ENCODE assay signal across 19 cellular contexts in the genomic region with DNA sequence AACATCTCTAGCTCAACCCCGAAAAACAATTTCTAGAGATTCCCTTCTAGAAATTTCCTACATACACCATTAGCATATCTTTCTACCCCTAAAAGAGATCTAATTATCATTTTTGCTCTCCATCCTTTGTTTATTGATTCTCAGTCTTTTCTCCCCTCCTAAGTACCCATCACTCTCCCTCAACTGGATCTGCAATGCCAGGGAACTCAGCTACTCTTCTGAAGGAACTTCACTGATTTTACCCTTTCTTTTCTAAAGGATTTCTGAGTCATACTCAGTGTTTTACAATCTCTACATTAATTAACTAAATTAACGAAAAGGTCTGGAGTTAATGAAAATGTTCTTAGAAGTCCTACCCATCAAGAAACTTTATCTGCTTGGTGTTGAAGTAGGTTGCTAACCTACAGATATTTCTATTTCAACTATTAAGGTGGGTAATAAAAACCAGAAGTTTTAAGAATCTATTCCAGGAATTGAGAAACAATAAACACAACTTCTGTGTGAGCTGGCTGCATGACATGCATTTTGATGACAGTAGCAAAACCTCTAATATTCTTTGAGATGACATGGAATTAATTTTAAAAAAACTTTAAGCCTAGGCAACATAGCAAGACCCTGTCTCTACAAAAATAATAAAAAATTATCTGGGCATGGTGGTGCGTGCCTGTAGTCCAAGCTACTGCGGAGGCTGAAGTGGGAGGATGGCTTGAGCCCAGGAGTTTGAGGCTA. TPM values are rescaled to one million over a fixed set of nuclear protein-coding genes. Genes with fewer than 3 reads are reported as not detected.
DNase-seq lines count a peak whose midpoint lies in the region; ATAC-seq, FAIRE-seq and TF ChIP-seq lines count a peak whose summit lies in the region.
"Had no signal": no experiment of that assay in that cellular context is flagged by ENCODE, and none has a peak within 500 bp of the region (broad histone marks: within the 10 kb centered on the region; RNA-seq: fewer than 3 reads in every experiment).

No MANE protein-coding gene starts in this region.

- WGBS in GM23248 (ENCODE audit: low coverage in 1 of 2, low lambda C conversion rate in 2 of 2, missing lambda C conversion rate in 2 of 2), 2 experiments = 51 to 53% methylated on average over 4 of the region's 4 CpGs
- WGBS in pancreas, 2 donors = 88 to 89% methylated on average over 4 of the region's 4 CpGs

- no peaks in the 10 kb centered on the region for H3K27me3 Mint-ChIP-seq in activated naive CD8-positive, alpha-beta T cell
- no peaks in the 10 kb centered on the region for H3K27me3 Mint-ChIP-seq in activated naive CD8-positive, alpha-beta T cell treated with anti-CD3 and anti-CD28 coated beads for 36 hours
- H3K27me3 Mint-ChIP-seq in brain (no peaks in the 10 kb centered on the region), progenitor cell of endocrine pancreas (no peaks in the 10 kb centered on the region)

- peak overlapping the region; percentile 24 for H3K4me2 ChIP-seq in GM23248 (ENCODE audit: unreplicated experiment)
- H3K4me2 ChIP-seq: KMS-11 had no signal

- H3K36me3 ChIP-seq in GM23248 (ENCODE audit: low read depth) (no peaks in the 10 kb centered on the region), HAP-1 (replicated peaks) (no peaks in the 10 kb centered on the region), pancreas (no peaks in the 10 kb centered on the region)

- peaks cover 98% of the 10 kb centered on the region for H3K79me2 ChIP-seq in GM23248 (ENCODE audit: insufficient read depth)

- in situ Hi-C loops in GM23248 (cut with MboI) = no loop called here
- in situ Hi-C loops in HAP-1 (cut with MboI; ENCODE audit: low sequenced_read_pairs) = no loop called here

- peak overlapping the region; percentile 5 for H3K4me3 Mint-ChIP-seq in activated naive CD8-positive, alpha-beta T cell
- H3K4me3 Mint-ChIP-seq in activated naive CD8-positive, alpha-beta T cell treated with anti-CD3 and anti-CD28 coated beads for 36 hours = no peak overlapping the region
- H3K4me3 Mint-ChIP-seq in brain (peak overlapping the region in 1 of 5 experiments; percentile 25), progenitor cell of endocrine pancreas (ENCODE audit: low read depth) (no peak overlapping the region)

- H4K20me1 ChIP-seq in GM23248 (ENCODE audit: insufficient read depth) = peaks cover 69% of the 10 kb centered on the region

- H3K4me3 ChIP-seq in GM23248 (0 out of 2 replicates have a peak overlapping the region, but pooled peaks have one; percentile 3), HAP-1 (no peak overlapping the region), pancreas (no peak overlapping the region)
- H3K4me3 ChIP-seq: GM12878 had no signal

- peaks cover 34% of the 10 kb centered on the region for H3F3A ChIP-seq in GM23248 (ENCODE audit: insufficient read depth)

- TF ChIP-seq CTCF in brain (conservative IDR thresholded peaks at IDR 0.05) (no peak), progenitor cell of endocrine pancreas (IDR thresholded peaks at IDR 0.05; ENCODE audit: unreplicated experiment) (no peak), pancreas (IDR thresholded peaks at IDR 0.05) (no peak)

- peak overlapping the region; percentile 41 for H3K27ac Mint-ChIP-seq in activated naive CD8-positive, alpha-beta T cell
- no peak overlapping the region for H3K27ac Mint-ChIP-seq in activated naive CD8-positive, alpha-beta T cell treated with anti-CD3 and anti-CD28 coated beads for 36 hours
- H3K27ac Mint-ChIP-seq in brain = peak overlapping the region in 4 of 5 experiments; percentile 3 to 43 (median 30)
- H3K27ac Mint-ChIP-seq in progenitor cell of endocrine pancreas = peak overlapping the region; percentile 9

- peaks cover 92% of the 10 kb centered on the region for H3K4me1 Mint-ChIP-seq in activated naive CD8-positive, alpha-beta T cell (ENCODE audit: low read depth)
- H3K4me1 Mint-ChIP-seq in activated naive CD8-positive, alpha-beta T cell treated with anti-CD3 and anti-CD28 coated beads for 36 hours = peaks cover 68% of the 10 kb centered on the region
- H3K4me1 Mint-ChIP-seq in brain (peaks cover 98% of the 10 kb centered on the region), progenitor cell of endocrine pancreas (ENCODE audit: low read depth) (peaks cover 57% of the 10 kb centered on the region)

- H3K9me3 ChIP-seq in GM23248 (ENCODE audit: low read depth) = no peaks in the 10 kb centered on the region
- no peaks in the 10 kb centered on the region for H3K9me3 ChIP-seq in HAP-1
- H3K9me3 ChIP-seq in pancreas = no peaks in the 10 kb centered on the region

- H3K4me1 ChIP-seq in GM23248 (ENCODE audit: insufficient read depth) = peaks cover 34% of the 10 kb centered on the region
- H3K4me1 ChIP-seq in HAP-1 = peaks cover 43% of the 10 kb centered on the region
- H3K4me1 ChIP-seq in pancreas = peaks cover 0 to 24% (median 10%) of the 10 kb centered on the region in 3 donors

- no peak overlapping the region for H2AFZ ChIP-seq in GM23248

- H3K27ac ChIP-seq in GM23248 = peak overlapping the region; percentile 8
- no peak overlapping the region for H3K27ac ChIP-seq in pancreas
- H3K27ac ChIP-seq: KMS-11 had no signal

- ATAC-seq in pancreas = no peak
- ATAC-seq: GM12878 had no signal

- H3K27me3 ChIP-seq in GM23248 (replicated peaks; ENCODE audit: insufficient read depth) = no peaks in the 10 kb centered on the region
- no peaks in the 10 kb centered on the region for H3K27me3 ChIP-seq in HAP-1 (ENCODE audit: low read depth)
- H3K27me3 ChIP-seq in pancreas = no peaks in the 10 kb centered on the region

- no peak for DNase-seq in activated naive CD8-positive, alpha-beta T cell treated with anti-CD3 and anti-CD28 coated beads for 36 hours
- peak; percentile 48 for DNase-seq in GM23248
- DNase-seq in progenitor cell of endocrine pancreas (ENCODE audit: low spot score, unreplicated experiment) = no peak
- DNase-seq in HAP-1 (ENCODE audit: low spot score in 2 of 2) = no peak
- DNase-seq in T-helper 2 cell = no peak
- DNase-seq in pancreas = no peak
- DNase-seq: GDM1, HCEC 1CT, NCI-H1436, NCI-H2029 treated with DMSO at 0.1 percent for 48 hours, NCI-H2171 treated with DMSO at 0.1 percent for 48 hours, NCI-H748 treated with DMSO at 0.1 percent for 48 hours, RPMI8226, SIG-M5 had no signal

- no peaks in the 10 kb centered on the region for H3K9me3 Mint-ChIP-seq in activated naive CD8-positive, alpha-beta T cell (ENCODE audit: low read depth)
- no peaks in the 10 kb centered on the region for H3K9me3 Mint-ChIP-seq in activated naive CD8-positive, alpha-beta T cell treated with anti-CD3 and anti-CD28 coated beads for 36 hours
- H3K9me3 Mint-ChIP-seq in brain (no peaks in the 10 kb centered on the region), progenitor cell of endocrine pancreas (ENCODE audit: low read depth) (no peaks in the 10 kb centered on the region)

- FAIRE-seq in pancreas (lab: Jason Lieb, UNC) = no peak
- FAIRE-seq: GM12878, GM18507 had no signal

- peaks cover 2% of the 10 kb centered on the region for H3K36me3 Mint-ChIP-seq in activated naive CD8-positive, alpha-beta T cell
- peaks cover 6% of the 10 kb centered on the region for H3K36me3 Mint-ChIP-seq in activated naive CD8-positive, alpha-beta T cell treated with anti-CD3 and anti-CD28 coated beads for 36 hours
- peaks cover 5% of the 10 kb centered on the region for H3K36me3 Mint-ChIP-seq in brain
- H3K36me3 Mint-ChIP-seq in progenitor cell of endocrine pancreas (ENCODE audit: insufficient read depth) = peaks cover 1% of the 10 kb centered on the region

- no peak overlapping the region for H3K9ac ChIP-seq in GM23248
- H3K9ac ChIP-seq: KMS-11 had no signal

- intact Hi-C loops in pancreas (cut with DNase I) = no loop called here

- no peaks in the 10 kb centered on the region for H3K9me2 ChIP-seq in GM23248 (ENCODE audit: insufficient read depth)

RNA-seq across cellular contexts. Expression of gene CREBBP, which starts 13.6 kb away (rescaled TPM):
- 10 to 100 TPM; 30.1 to 32.7 TPM for total RNA-seq in activated naive CD8-positive, alpha-beta T cell treated with anti-CD3 and anti-CD28 coated beads for 36 hours
- total RNA-seq in GM23248 (2014; rRNA removed; shearing (Covaris generic)) = 11.9 and 25.5 TPM in 2 replicates
- polyA plus RNA-seq in GM23248 (2016; fragmentation: Nextera tagmentation; extraction: Ambion mirVana) (7.8 and 11.7 TPM in 2 replicates), brain (ENCODE audit: insufficient read depth, low read depth, low replicate concordance) (38.7 TPM), pancreas (10 to 100 TPM; 14.4 to 31.7 TPM)
- total RNA-seq in progenitor cell of endocrine pancreas (144 and 146 TPM in 2 replicates), pancreas (10 to 100 TPM; 23.7 to 49.4 (median 31.4) TPM)
